8 cellular contexts compared by ENCODE assay signal in the genomic region with DNA sequence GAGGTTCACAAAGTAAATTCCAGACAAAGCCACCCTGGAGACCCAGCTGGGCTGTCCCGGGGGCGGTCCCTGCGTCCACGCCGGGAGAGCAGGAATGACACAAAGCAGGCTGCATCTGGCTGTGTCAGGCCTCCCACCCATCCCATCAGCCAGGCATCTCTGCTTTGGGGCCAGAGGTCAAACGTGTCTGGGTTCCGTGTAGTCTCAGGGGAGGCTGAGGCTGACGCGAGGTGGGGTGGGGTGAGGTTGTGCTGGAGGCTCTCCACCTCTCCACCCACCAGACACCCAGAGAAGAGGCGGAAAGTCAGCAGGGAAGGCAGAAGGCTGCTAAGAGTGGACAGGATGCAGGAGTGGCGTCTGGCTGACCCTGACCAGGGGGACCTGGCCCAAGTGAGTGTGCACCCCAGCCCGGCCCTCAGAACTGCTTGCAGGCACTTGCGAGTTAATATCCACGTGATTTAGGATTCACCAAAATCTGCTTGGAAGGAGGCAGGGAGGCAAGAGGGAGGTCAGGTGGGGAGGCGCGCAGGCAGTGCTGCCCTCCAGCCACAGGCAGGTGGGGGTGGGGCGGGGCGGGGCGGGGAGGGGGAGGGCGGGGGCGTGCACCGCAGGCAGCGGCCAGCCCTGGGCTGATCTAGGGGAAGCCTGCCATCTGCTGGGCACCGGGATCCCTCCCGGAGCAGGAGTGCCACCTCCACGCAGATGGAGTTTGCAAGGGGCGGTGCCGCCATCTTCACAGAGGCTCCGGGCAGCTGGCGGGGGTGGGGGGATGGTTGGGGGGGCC. TPM values are rescaled to one million over a fixed set of nuclear protein-coding genes. Genes with fewer than 3 reads are reported as not detected.
A peak's percentile ranks its signal among the peaks of the same experiment; 100 is the strongest.
DNase-seq lines count a peak whose midpoint lies in the region; ATAC-seq and TF ChIP-seq lines count a peak whose summit lies in the region.

No MANE protein-coding gene starts in this region.

- peak; percentile 75 for DNase-seq in ELF-1 (ENCODE audit: low read depth, low spot score)
- DNase-seq in NCI-H1105 (lab: John Stamatoyannopoulos, UW), result peak; percentile 83
- DNase-seq in T follicular helper cell (ENCODE audit: low read depth), result peak; percentile 72
- DNase-seq in activated naive CD8-positive, alpha-beta T cell treated with anti-CD3 and anti-CD28 coated beads, Interleukin-2, amount 10 ng/mL, durations not matched to agents 7 days and 5 days, result peak; percentile 83
- peak; percentile 80 to 83 for DNase-seq in heart right ventricle
- peak; percentile 89 for DNase-seq in prostate gland (ENCODE audit: low spot score)
- peak; percentile 78 to 81 for DNase-seq in uterus

- no peaks in the 10 kb centered on the region for H3K36me3 ChIP-seq in heart right ventricle
- H3K36me3 ChIP-seq in prostate gland, result no peaks in the 10 kb centered on the region
- no peaks in the 10 kb centered on the region for H3K36me3 ChIP-seq in uterus

- TF ChIP-seq POLR2A in prostate gland (IDR thresholded peaks at IDR 0.05), result no peak
- TF ChIP-seq POLR2A in uterus (IDR thresholded peaks at IDR 0.05), result no peak

- TF ChIP-seq CTCF in heart right ventricle (IDR thresholded peaks at IDR 0.05) (peak; percentile 38 to 76 (median 60)), prostate gland (IDR thresholded peaks at IDR 0.05) (peak; percentile 38 to 83 (median 65)), uterus (IDR thresholded peaks at IDR 0.05) (peak; percentile 46 to 79 (median 62))

- H3K27ac ChIP-seq in heart right ventricle (peak overlapping the region in 7 of 10 donors; percentile 43 to 88 (median 87)), prostate gland (peak overlapping the region; percentile 76 to 90), uterus (peak overlapping the region in 1 of 2 donors; percentile 51)

- H3K27me3 Mint-ChIP-seq in activated naive CD8-positive, alpha-beta T cell treated with anti-CD3 and anti-CD28 coated beads, Interleukin-2, amount 10 ng/mL, durations not matched to agents 7 days and 5 days, result no peaks in the 10 kb centered on the region

- H3K4me1 Mint-ChIP-seq in activated naive CD8-positive, alpha-beta T cell treated with anti-CD3 and anti-CD28 coated beads, Interleukin-2, amount 10 ng/mL, durations not matched to agents 7 days and 5 days, result peaks cover 24% of the 10 kb centered on the region

- no peaks in the 10 kb centered on the region for H3K36me3 Mint-ChIP-seq in activated naive CD8-positive, alpha-beta T cell treated with anti-CD3 and anti-CD28 coated beads, Interleukin-2, amount 10 ng/mL, durations not matched to agents 7 days and 5 days

- POLR2A ChIA-PET in activated naive CD8-positive, alpha-beta T cell treated with anti-CD3 and anti-CD28 coated beads, Interleukin-2, amount 10 ng/mL, durations not matched to agents 7 days and 5 days (lab: Charles Lee), result interaction anchor here (0.8 to 1.1 kb wide), 2 partner anchors 15 to 149 kb away, joined by 3 read pairs; no protein-coding TSS in a partner anchor

- H3K27me3 ChIP-seq in heart right ventricle (no peaks in the 10 kb centered on the region), prostate gland (replicated peaks; ENCODE audit: insufficient read depth) (no peaks in the 10 kb centered on the region), uterus (no peaks in the 10 kb centered on the region)

- peaks cover 22 to 56% (median 45%) of the 10 kb centered on the region in 9 donors for H3K4me1 ChIP-seq in heart right ventricle
- peaks cover 43% of the 10 kb centered on the region for H3K4me1 ChIP-seq in prostate gland (replicated peaks)
- peaks cover 0 to 26% of the 10 kb centered on the region in 2 donors for H3K4me1 ChIP-seq in uterus

- peak; percentile 89 for ATAC-seq in activated naive CD8-positive, alpha-beta T cell treated with anti-CD3 and anti-CD28 coated beads, Interleukin-2, amount 10 ng/mL, durations not matched to agents 7 days and 5 days (ENCODE audit: low read depth)
- ATAC-seq in heart right ventricle (peak; percentile 79 to 92 (median 88)), HG03457 (IDR thresholded peaks at IDR 0.05; ENCODE audit: unreplicated experiment) (no peak)

- peak overlapping the region; percentile 34 for H3K27ac Mint-ChIP-seq in activated naive CD8-positive, alpha-beta T cell treated with anti-CD3 and anti-CD28 coated beads, Interleukin-2, amount 10 ng/mL, durations not matched to agents 7 days and 5 days

- intact Hi-C loops in heart right ventricle (cut with DNase I), result loop anchor here in 9 of 10 donors (5.0 to 10.0 kb wide), 9 partner anchors 149 to 249 kb away; a partner anchor contains a TSS
- intact Hi-C loops in prostate gland (cut with DNase I), result loop anchor here (5.0 kb wide), 2 partner anchors 149 to 194 kb away; a partner anchor contains a TSS
- intact Hi-C loops in uterus (cut with DNase I; ENCODE audit: low total_unique reads), result no loop called here

- peak overlapping the region; percentile 75 for H3K4me3 Mint-ChIP-seq in activated naive CD8-positive, alpha-beta T cell treated with anti-CD3 and anti-CD28 coated beads, Interleukin-2, amount 10 ng/mL, durations not matched to agents 7 days and 5 days

- H3K9me3 ChIP-seq in heart right ventricle, result no peaks in the 10 kb centered on the region
- no peaks in the 10 kb centered on the region for H3K9me3 ChIP-seq in prostate gland
- H3K9me3 ChIP-seq in uterus, result no peaks in the 10 kb centered on the region

- H3K9me3 Mint-ChIP-seq in activated naive CD8-positive, alpha-beta T cell treated with anti-CD3 and anti-CD28 coated beads, Interleukin-2, amount 10 ng/mL, durations not matched to agents 7 days and 5 days, result no peaks in the 10 kb centered on the region

- H3K4me3 ChIP-seq in heart right ventricle (peak overlapping the region; percentile 9 to 56 (median 51)), prostate gland (peak overlapping the region; percentile 18 to 36), uterus (peak overlapping the region; percentile 31 to 33)

- 29 to 36% methylated on average over 26 to 29 of the region's 30 CpGs for WGBS in heart right ventricle, 2 donors
- 33% methylated on average over 27 of the region's 30 CpGs for WGBS in prostate gland

RNA-seq across cellular contexts. Expression of a gene that starts 44.3 kb away (rescaled TPM):
- 1 to 10 TPM; 2.1 TPM for total RNA-seq in activated naive CD8-positive, alpha-beta T cell treated with anti-CD3 and anti-CD28 coated beads, Interleukin-2, amount 10 ng/mL, durations not matched to agents 7 days and 5 days
- total RNA-seq in heart right ventricle, result 10 to 100 TPM; 13.5 to 23.3 (median 17.7) TPM
- 1 to 10 TPM; 4.8 to 5.7 TPM for polyA plus RNA-seq in heart right ventricle
- 10 to 100 TPM; 29.1 to 41.9 TPM for total RNA-seq in prostate gland
- 10 to 100 TPM in 2 of 4 donors, 1 to 10 TPM in 2; 3.8 to 58.2 (median 18.3) TPM for total RNA-seq in uterus

RNA-seq across cellular contexts. Expression of a gene that starts 45.1 kb away (rescaled TPM):
- 1 to 10 TPM; 1.3 to 1.4 TPM for total RNA-seq in activated naive CD8-positive, alpha-beta T cell treated with anti-CD3 and anti-CD28 coated beads, Interleukin-2, amount 10 ng/mL, durations not matched to agents 7 days and 5 days
- total RNA-seq in heart right ventricle, result 1 to 10 TPM; 3.4 to 8.9 (median 6.8) TPM
- 1 to 10 TPM; 2.0 to 5.8 TPM for polyA plus RNA-seq in heart right ventricle
- 10 to 100 TPM; 11.8 to 19.7 TPM for total RNA-seq in prostate gland
- total RNA-seq in uterus, result 10 to 100 TPM in 1 of 4 donors, 1 to 10 TPM in 2, under 1 TPM in 1; 0.88 to 16.6 (median 4.8) TPM
